ENCODE assay signal across 15 cellular contexts in the genomic region with DNA sequence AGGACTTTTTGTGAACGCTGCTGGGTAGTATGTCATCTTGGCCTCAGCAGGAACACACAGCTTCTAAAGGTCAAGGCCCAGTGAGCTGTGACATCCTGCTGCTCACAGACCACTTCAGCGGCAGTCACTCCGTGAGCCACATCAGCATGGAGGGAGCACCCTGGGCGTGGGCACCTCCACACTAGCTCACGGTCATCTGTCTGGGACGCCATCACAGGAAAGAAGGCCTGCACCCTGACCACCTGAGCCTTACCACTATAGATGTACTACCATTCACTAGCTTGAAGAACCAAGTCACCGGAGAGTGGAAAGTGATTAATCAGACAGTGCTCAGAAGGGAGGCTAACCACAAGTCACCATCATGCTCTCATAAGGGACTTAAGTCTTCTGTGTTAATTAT. TPM values are rescaled to one million over a fixed set of nuclear protein-coding genes. Genes with fewer than 3 reads are reported as not detected.
A peak's percentile ranks its signal among the peaks of the same experiment; 100 is the strongest.
DNase-seq lines count a peak whose midpoint lies in the region; ATAC-seq and TF ChIP-seq lines count a peak whose summit lies in the region.
"Had no signal": no experiment of that assay in that cellular context is flagged by ENCODE, and none has a peak within 500 bp of the region (broad histone marks: within the 10 kb centered on the region; RNA-seq: fewer than 3 reads in every experiment).

No MANE protein-coding gene starts in this region.

- no peak overlapping the region for H3K27ac Mint-ChIP-seq in activated T-helper 17 cell treated with anti-CD3 and anti-CD28 coated beads, Interleukin-2, amount 50 U/mL, for 72 hours
- H3K27ac Mint-ChIP-seq: activated naive CD4-positive, alpha-beta T cell treated with anti-CD3 and anti-CD28 coated beads for 36 hours had no signal

- H3K36me3 ChIP-seq in DOHH2 (ENCODE audit: control insufficient read depth, low read length) = peaks cover 39% of the 10 kb centered on the region
- H3K36me3 ChIP-seq in osteoblast (ENCODE audit: insufficient read depth, low read length) = peaks cover 5% of the 10 kb centered on the region

- no peaks in the 10 kb centered on the region for H3K9me3 Mint-ChIP-seq in activated T-helper 17 cell treated with anti-CD3 and anti-CD28 coated beads, Interleukin-2, amount 50 U/mL, for 72 hours
- H3K9me3 Mint-ChIP-seq: activated naive CD4-positive, alpha-beta T cell treated with anti-CD3 and anti-CD28 coated beads for 36 hours; CD4-positive, alpha-beta memory T cell; T-cell had no signal

- ATAC-seq in GM21423 (IDR thresholded peaks at IDR 0.05; ENCODE audit: unreplicated experiment) (peak; percentile 21), GM21381 (IDR thresholded peaks at IDR 0.05; ENCODE audit: unreplicated experiment) (no peak)
- peak; percentile 25 for ATAC-seq in activated T-helper 17 cell treated with anti-CD3 and anti-CD28 coated beads, Interleukin-2, amount 50 U/mL, for 72 hours (replicated peaks)
- ATAC-seq: HCT116, T-cell had no signal

- H3K4me2 ChIP-seq in DOHH2 (ENCODE audit: low read length) (peak overlapping the region; percentile 12), osteoblast (ENCODE audit: insufficient read depth, low read length) (no peak overlapping the region)
- H3K4me2 ChIP-seq: hepatocyte had no signal

- H3K4me3 ChIP-seq in DOHH2 (ENCODE audit: low read length) (peak overlapping the region; percentile 0; the same call in 1 of the 2 replicates), osteoblast (ENCODE audit: insufficient read depth, low read length) (no peak overlapping the region)
- H3K4me3 ChIP-seq: hepatocyte had no signal

- peaks cover 44% of the 10 kb centered on the region for H3K4me1 Mint-ChIP-seq in activated T-helper 17 cell treated with anti-CD3 and anti-CD28 coated beads, Interleukin-2, amount 50 U/mL, for 72 hours

- H3K36me3 Mint-ChIP-seq in activated T-helper 17 cell treated with anti-CD3 and anti-CD28 coated beads, Interleukin-2, amount 50 U/mL, for 72 hours (ENCODE audit: low read depth) = peaks cover 48% of the 10 kb centered on the region

- H3K27me3 ChIP-seq in DOHH2 (ENCODE audit: control insufficient read depth, low read length) (no peaks in the 10 kb centered on the region), osteoblast (ENCODE audit: insufficient read depth, low read length) (no peaks in the 10 kb centered on the region)
- H3K27me3 ChIP-seq: hepatocyte had no signal

- no peak for TF ChIP-seq CTCF in DOHH2 (IDR thresholded peaks at IDR 0.05; ENCODE audit: low read depth, low read length, poor library complexity, severe bottlenecking)
- no peak for TF ChIP-seq CTCF in osteoblast (IDR thresholded peaks at IDR 0.05; ENCODE audit: extremely low read depth, low read depth, low read length)

- DNase-seq in osteoblast (ENCODE audit: insufficient read length, low spot score, missing footprints) (peak; percentile 42), OCI-M1 (lab: John Stamatoyannopoulos, UW) (no peak), NAMALWA (ENCODE audit: low spot score) (no peak), mucosa of gallbladder (ENCODE audit: low spot score) (no peak)
- DNase-seq: activated CD4-positive, alpha-beta T cell treated with anti-CD3 and anti-CD28 coated beads, Interleukin-2, amount 50 U/mL, for 4 hours; activated naive CD4-positive, alpha-beta T cell treated with anti-CD3 and anti-CD28 coated beads for 36 hours; CD4-positive, alpha-beta memory T cell; NCI-H2081; T-cell had no signal

- H3K4me1 ChIP-seq in DOHH2 (ENCODE audit: control insufficient read depth, low read length) = peaks cover 35% of the 10 kb centered on the region
- peaks cover 5% of the 10 kb centered on the region for H3K4me1 ChIP-seq in osteoblast (ENCODE audit: insufficient read depth, low read length)

- H3K9me3 ChIP-seq in DOHH2 (ENCODE audit: control insufficient read depth, insufficient read depth, low read length) = no peaks in the 10 kb centered on the region
- H3K9me3 ChIP-seq in osteoblast (ENCODE audit: low read depth, low read length) = no peaks in the 10 kb centered on the region

- H3K79me2 ChIP-seq in DOHH2 (ENCODE audit: control insufficient read depth, low read length) = peaks cover 77% of the 10 kb centered on the region
- H3K79me2 ChIP-seq in osteoblast (ENCODE audit: insufficient read depth, low read length) = peaks cover 70% of the 10 kb centered on the region

- H3K9me2 ChIP-seq in DOHH2 (replicated peaks; ENCODE audit: control insufficient read depth, low read length) = no peaks in the 10 kb centered on the region

- no peaks in the 10 kb centered on the region for H3F3A ChIP-seq in DOHH2 (ENCODE audit: control insufficient read depth, insufficient read depth)

- H4K20me1 ChIP-seq in DOHH2 (ENCODE audit: control insufficient read depth, insufficient read depth, low read depth, low read length) = peaks cover 5% of the 10 kb centered on the region
- H4K20me1 ChIP-seq in osteoblast (ENCODE audit: insufficient read depth, low read length) = peaks cover 37% of the 10 kb centered on the region

- H3K27ac ChIP-seq in DOHH2 (ENCODE audit: low read depth, low read length) = no peak overlapping the region
- no peak overlapping the region for H3K27ac ChIP-seq in osteoblast (ENCODE audit: low read depth, low read length)
- H3K27ac ChIP-seq: hepatocyte had no signal

- H2AFZ ChIP-seq in osteoblast (ENCODE audit: low read length) = no peak overlapping the region
- H2AFZ ChIP-seq: hepatocyte had no signal

- no peaks in the 10 kb centered on the region for H3K27me3 Mint-ChIP-seq in activated T-helper 17 cell treated with anti-CD3 and anti-CD28 coated beads, Interleukin-2, amount 50 U/mL, for 72 hours
- H3K27me3 Mint-ChIP-seq: CD4-positive, alpha-beta memory T cell; T-cell had no signal

- H3K4me3 Mint-ChIP-seq in activated T-helper 17 cell treated with anti-CD3 and anti-CD28 coated beads, Interleukin-2, amount 50 U/mL, for 72 hours = peak overlapping the region; percentile 12
- H3K4me3 Mint-ChIP-seq: activated naive CD4-positive, alpha-beta T cell treated with anti-CD3 and anti-CD28 coated beads for 36 hours had no signal

RNA-seq across cellular contexts. Expression of gene AXIN1, which starts 3.3 kb away (rescaled TPM):
- total RNA-seq in activated T-helper 17 cell treated with anti-CD3 and anti-CD28 coated beads, Interleukin-2, amount 50 U/mL, for 72 hours = 10 to 100 TPM; 16.2 to 18.4 TPM
- 21.5 and 21.7 TPM in 2 replicates for total RNA-seq in osteoblast
- total RNA-seq in mucosa of gallbladder = 29.2 TPM

RNA-seq across cellular contexts. Expression of gene MRPL28, which starts 21.1 kb away (rescaled TPM):
- 10 to 100 TPM; 63.4 to 86.2 TPM for total RNA-seq in activated T-helper 17 cell treated with anti-CD3 and anti-CD28 coated beads, Interleukin-2, amount 50 U/mL, for 72 hours
- 50.7 and 55.4 TPM in 2 replicates for total RNA-seq in osteoblast
- total RNA-seq in mucosa of gallbladder = 52.9 TPM

RNA-seq across cellular contexts. Expression of gene PGAP6, which starts 32.6 kb away (rescaled TPM):
- 10 to 100 TPM; 25.6 to 26.1 TPM for total RNA-seq in activated T-helper 17 cell treated with anti-CD3 and anti-CD28 coated beads, Interleukin-2, amount 50 U/mL, for 72 hours
- total RNA-seq in osteoblast (40.1 and 54.3 TPM in 2 replicates), mucosa of gallbladder (85.7 TPM)

RNA-seq across cellular contexts. Expression of gene NME4, which starts 47.8 kb away (rescaled TPM):
- 10 to 100 TPM; 21.8 to 41.9 TPM for total RNA-seq in activated T-helper 17 cell treated with anti-CD3 and anti-CD28 coated beads, Interleukin-2, amount 50 U/mL, for 72 hours
- total RNA-seq in osteoblast (77.2 and 83.6 TPM in 2 replicates), mucosa of gallbladder (105 TPM)

RNA-seq across cellular contexts. Expression of gene DECR2, which starts 52.5 kb away (rescaled TPM):
- total RNA-seq in activated T-helper 17 cell treated with anti-CD3 and anti-CD28 coated beads, Interleukin-2, amount 50 U/mL, for 72 hours = 10 to 100 TPM; 12.0 to 12.7 TPM
- 18.1 and 24.5 TPM in 2 replicates for total RNA-seq in osteoblast
- 36.8 TPM for total RNA-seq in mucosa of gallbladder
